Comparison of ENCODE assay signal across 17 cellular contexts in the genomic region with DNA sequence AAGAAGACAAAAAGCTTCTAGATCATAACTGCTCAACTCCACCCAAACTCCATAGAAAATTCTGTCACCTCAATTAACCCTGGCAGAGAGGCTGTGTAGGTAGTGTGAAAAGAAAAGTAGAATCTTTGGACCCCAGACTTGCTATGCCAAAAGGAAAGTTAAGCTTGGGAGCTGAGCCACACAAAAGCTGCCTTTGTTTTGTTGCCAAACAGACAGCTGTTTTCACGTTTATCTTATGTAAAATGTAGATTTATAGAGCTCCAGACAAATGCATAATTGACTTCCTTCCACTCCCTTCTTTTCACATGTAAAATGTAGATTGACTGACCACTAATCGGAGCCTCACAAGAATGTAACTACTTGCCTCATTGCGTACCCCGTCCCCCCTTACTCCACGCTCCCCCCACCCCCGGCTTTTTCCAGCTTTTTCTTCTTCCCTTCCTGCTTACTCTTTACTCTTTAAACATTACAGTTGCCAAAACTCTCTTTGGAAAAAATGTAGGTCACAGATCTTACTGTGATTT.
"Had no signal": no experiment of that assay in that cellular context is flagged by ENCODE, and none has a peak within 500 bp of the region (broad histone marks: within the 10 kb centered on the region; RNA-seq: fewer than 3 reads in every experiment).

No MANE protein-coding gene starts in this region.

- FAIRE-seq: astrocyte, endometrium, frontal cortex had no signal

- DNase-seq: activated CD4-positive, alpha-beta T cell treated with anti-CD3 and anti-CD28 coated beads for 1 hour; activated gamma-delta T cell treated with Interleukin-2 at 50 U/mL for 16 hours; adrenal gland; erythroblast; hypothalamus; immature natural killer cell; kidney glomerular epithelial cell; left ventricle myocardium superior; naive thymus-derived CD4-positive, alpha-beta T cell; stimulated activated naive B cell treated with anti-CD40 and anti-IgM and Interleukin-4, amounts not matched to agents 10 μg/mL and 1 μg/mL and 100 μg/mL, for 72 hours; thyroid gland had no signal

- H3K27ac ChIP-seq: adrenal gland, breast epithelium, coronary artery, thyroid gland had no signal

- H3K36me3 ChIP-seq: adrenal gland, breast epithelium, thyroid gland had no signal

- H3K4me3 ChIP-seq: adrenal gland, breast epithelium, coronary artery, thyroid gland had no signal

- H3K9me3 ChIP-seq: adrenal gland, breast epithelium, thyroid gland had no signal

- ATAC-seq: activated naive CD4-positive, alpha-beta T cell treated with anti-CD3 and anti-CD28 coated beads, Interleukin-2, amount 50 U/mL, for 72 hours; left ventricle myocardium superior; naive thymus-derived CD4-positive, alpha-beta T cell; stimulated activated naive B cell treated with anti-CD40 and anti-IgM and Interleukin-4, amounts not matched to agents 10 μg/mL and 1 μg/mL and 100 μg/mL, for 72 hours had no signal

- H3K27me3 ChIP-seq: adrenal gland, breast epithelium, thyroid gland had no signal

- H3K4me1 ChIP-seq: adrenal gland, breast epithelium, thyroid gland had no signal
